8 cellular contexts compared by ENCODE assay signal in the genomic region with DNA sequence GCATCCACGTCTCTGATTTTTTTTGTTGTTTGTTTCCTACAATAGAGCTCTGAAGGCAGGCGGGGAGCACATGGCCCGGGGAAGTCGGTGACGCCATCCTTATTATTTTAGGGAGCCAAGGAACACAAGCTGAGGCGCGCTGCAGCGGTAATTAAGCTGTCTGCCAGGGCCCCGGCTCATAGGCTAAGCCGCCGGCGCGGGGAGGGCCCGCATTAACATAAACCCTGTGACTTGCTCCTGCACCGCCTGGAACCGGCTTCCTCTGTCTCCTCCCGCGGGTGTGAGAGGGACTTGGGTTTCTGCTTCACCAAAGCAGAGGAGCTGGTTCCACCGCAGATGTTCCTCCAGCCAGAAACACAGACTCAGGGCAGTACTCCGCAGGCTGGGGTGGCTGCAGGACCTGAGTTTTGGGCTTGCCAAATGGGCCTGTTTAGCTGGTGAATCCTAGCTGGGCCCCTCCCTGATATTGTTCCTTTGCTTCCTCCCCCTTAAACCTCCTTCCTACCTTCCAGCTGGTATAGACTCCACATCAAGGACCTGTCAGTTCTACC. TPM values are rescaled to one million over a fixed set of nuclear protein-coding genes. Genes with fewer than 3 reads are reported as not detected.
A peak's percentile ranks its signal among the peaks of the same experiment; 100 is the strongest.
DNase-seq lines count a peak whose midpoint lies in the region; ATAC-seq and TF ChIP-seq lines count a peak whose summit lies in the region.

No MANE protein-coding gene starts in this region.

- H3K9me3 ChIP-seq in psoas muscle = no peaks in the 10 kb centered on the region
- H3K9me3 ChIP-seq in aorta (ENCODE audit: control insufficient read depth, low read length) = no peaks in the 10 kb centered on the region

- no peaks in the 10 kb centered on the region for H3K36me3 ChIP-seq in psoas muscle (ENCODE audit: insufficient read depth in 1 of 2, low read depth in 1 of 2)
- H3K36me3 ChIP-seq in aorta (ENCODE audit: control insufficient read depth in 1 of 2, insufficient read depth in 2 of 2, low read length in 1 of 2) = no peaks in the 10 kb centered on the region

- H3K4me3 ChIP-seq in GM12864 (ENCODE audit: low read depth, low read length) (peak overlapping the region; percentile 41), astrocyte of the spinal cord (ENCODE audit: low read depth, low read length) (no peak overlapping the region), psoas muscle (peak overlapping the region; percentile 26), aorta (ENCODE audit: low read length in 2 of 2) (no peak overlapping the region)

- H3K27ac ChIP-seq in psoas muscle = peak overlapping the region; percentile 83
- H3K27ac ChIP-seq in aorta (ENCODE audit: low read depth in 1 of 2, low read length in 2 of 2) = peak overlapping the region in 1 of 2 donors; percentile 65

- ATAC-seq in HG02970 (IDR thresholded peaks at IDR 0.05; ENCODE audit: low FRiP score, unreplicated experiment) (peak; percentile 38), psoas muscle (peak; percentile 92 to 96 (median 94)), aorta (ENCODE audit: low FRiP score) (peak; percentile 95), GM19455 (IDR thresholded peaks at IDR 0.05; ENCODE audit: unreplicated experiment) (no peak)

- TF ChIP-seq CTCF in GM12864 (IDR thresholded peaks at IDR 0.05; ENCODE audit: low read depth, low read length, missing control alignments) (no peak), astrocyte of the spinal cord (IDR thresholded peaks at IDR 0.05; ENCODE audit: low read depth, low read length) (no peak), psoas muscle (IDR thresholded peaks at IDR 0.05) (no peak)

- in situ Hi-C loops in astrocyte of the spinal cord (cut with HindIII; ENCODE audit: low sequenced_read_pairs) = no loop called here

- no peaks in the 10 kb centered on the region for H3K27me3 ChIP-seq in psoas muscle (ENCODE audit: insufficient read depth in 3 of 3, low read length in 2 of 3)
- H3K27me3 ChIP-seq in aorta (ENCODE audit: control insufficient read depth in 1 of 2, insufficient read depth in 2 of 2, low read length in 1 of 2) = no peaks in the 10 kb centered on the region

- H3K4me1 ChIP-seq in psoas muscle (peaks cover 82% of the 10 kb centered on the region), aorta (ENCODE audit: control insufficient read depth in 1 of 2, insufficient read depth in 2 of 2, low read length in 2 of 2) (peaks cover 0 to 2% of the 10 kb centered on the region in 2 donors)

- intact Hi-C loops in psoas muscle (cut with DNase I) (loop anchor here (2.0 kb wide), 2 partner anchors 23 to 25 kb away; a partner anchor contains a TSS), aorta (cut with DNase I) (no loop called here)

- WGBS in psoas muscle, 3 donors = 1 to 3% (median 2%) methylated on average over 20 of the region's 20 CpGs
- WGBS in aorta, 2 donors = 0 to 1% methylated on average over 20 of the region's 20 CpGs

- DNase-seq in GM12864 (ENCODE audit: low read depth) (no peak), T-helper 1 cell (peak; percentile 30 to 68 (median 63)), astrocyte of the spinal cord (ENCODE audit: low read depth, low spot score) (peak; percentile 86), hepatic stellate cell (ENCODE audit: low spot score) (peak; percentile 75), psoas muscle (peak; percentile 88 to 94), aorta (peak; percentile 93 to 95)

RNA-seq across cellular contexts. Expression of a gene that starts 25.3 kb away (rescaled TPM):
- total RNA-seq in psoas muscle = 10 to 100 TPM; 56.7 to 89.2 (median 83.3) TPM
- 10 to 100 TPM; 79.4 to 98.2 (median 89.6) TPM for polyA plus RNA-seq in psoas muscle
- total RNA-seq in aorta = 100 to 1,000 TPM in 1 of 2 donors, 10 to 100 TPM in 1; 76.1 to 106 TPM
- polyA plus RNA-seq in aorta = 10 to 100 TPM; 63.2 to 63.5 TPM

Comparison
In these comparisons a context has a peak if more than half of its experiments do, and no peak if none do; other contexts are left out.
1. H3K4me3 ChIP-seq: peak in GM12864 (single experiment) and psoas muscle (single experiment); none in astrocyte of the spinal cord (single experiment) and aorta (0 of 2).
2. intact Hi-C loops: an anchor here in psoas muscle (2.0 kb wide); none called in aorta.